8 cellular contexts compared by ENCODE assay signal in the genomic region with DNA sequence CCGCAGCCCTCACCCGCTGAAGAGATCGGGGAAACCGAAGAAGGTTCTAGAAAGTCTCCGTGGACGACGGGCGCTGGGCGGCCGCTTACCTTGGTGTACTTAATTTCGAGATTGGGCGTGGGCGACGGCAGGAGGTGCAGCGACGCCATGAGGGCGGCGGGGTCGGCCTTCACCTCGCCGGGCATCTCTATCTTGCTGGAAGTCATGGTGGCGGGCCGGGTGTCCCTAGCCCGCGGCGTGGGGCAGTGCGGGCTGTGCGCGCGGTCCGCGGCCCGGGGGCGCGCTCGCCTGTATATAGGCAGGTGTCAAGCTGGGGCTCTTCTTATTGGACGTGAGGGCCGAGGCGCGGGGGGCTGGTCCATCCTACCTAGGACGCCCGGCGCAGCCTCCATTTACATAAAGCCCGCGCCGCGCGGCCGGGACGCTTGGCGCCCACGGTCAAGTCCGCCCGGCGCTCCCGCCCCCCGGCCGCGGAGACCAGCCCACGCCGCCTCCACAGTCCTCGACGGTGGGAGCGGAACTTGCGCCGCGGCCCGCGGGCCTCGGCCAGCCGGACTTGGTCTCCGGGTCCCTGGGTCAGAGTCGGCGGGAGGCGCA. TPM values are rescaled to one million over a fixed set of nuclear protein-coding genes. Genes with fewer than 3 reads are reported as not detected.
DNase-seq lines count a peak whose midpoint lies in the region; ATAC-seq and TF ChIP-seq lines count a peak whose summit lies in the region.

TSS of gene ALDH1A2 (minus strand) at position 267 of the 597 bp plus-strand sequence. CDS start at position 206, 61 bp downstream.

- peaks cover 0 to 12% (median 9%) of the 10 kb centered on the region in 5 experiments for H3K9me3 Mint-ChIP-seq in brain

- no peaks in the 10 kb centered on the region for H3K36me3 Mint-ChIP-seq in brain

- peak within 1 kb of the TSS; percentile 68 to 79 (median 78) for H3K4me3 Mint-ChIP-seq in brain

- H3K27ac Mint-ChIP-seq in brain, result no peak within 1 kb of the TSS

- DNase-seq in NCI-H510A treated with DMSO at 0.1 percent for 48 hours (lab: John Stamatoyannopoulos, UW) (peak; percentile 0), NCI-H510A (lab: John Stamatoyannopoulos, UW) (no peak), kidney glomerular epithelial cell (lab: John Stamatoyannopoulos, UW) (peak; percentile 46), COR-L47 (lab: John Stamatoyannopoulos, UW) (no peak), cortex of kidney (lab: John Stamatoyannopoulos, UW) (no peak)
- peak; percentile 25 for DNase-seq in stimulated activated CD4-positive, alpha-beta T cell treated with anti-CD3 and anti-CD28 coated beads, Interleukin-15, amount 100 ng/mL, for 24 hours

- peaks cover 95% of the 10 kb centered on the region for H3K27me3 Mint-ChIP-seq in brain

- H3K4me1 Mint-ChIP-seq in brain, result peaks cover 5% of the 10 kb centered on the region

- ATAC-seq in HG03571 (IDR thresholded peaks at IDR 0.05; ENCODE audit: unreplicated experiment), result no peak

- no peak for TF ChIP-seq CTCF in brain (conservative IDR thresholded peaks at IDR 0.05)

RNA-seq across cellular contexts. Expression of gene ALDH1A2, which starts in this region (rescaled TPM):
- 0.58 TPM for polyA plus RNA-seq in brain (ENCODE audit: insufficient read depth, low read depth, low replicate concordance)

Comparison
In these comparisons a context has a peak if more than half of its experiments do, and no peak if none do; other contexts are left out.
1. DNase-seq: peak in NCI-H510A treated with DMSO at 0.1 percent for 48 hours (single experiment), kidney glomerular epithelial cell (single experiment) and stimulated activated CD4-positive, alpha-beta T cell treated with anti-CD3 and anti-CD28 coated beads, Interleukin-15, amount 100 ng/mL, for 24 hours (single experiment); none in NCI-H510A (single experiment), COR-L47 (single experiment) and cortex of kidney (single experiment).